28 cellular contexts compared by ENCODE assay signal in the genomic region with DNA sequence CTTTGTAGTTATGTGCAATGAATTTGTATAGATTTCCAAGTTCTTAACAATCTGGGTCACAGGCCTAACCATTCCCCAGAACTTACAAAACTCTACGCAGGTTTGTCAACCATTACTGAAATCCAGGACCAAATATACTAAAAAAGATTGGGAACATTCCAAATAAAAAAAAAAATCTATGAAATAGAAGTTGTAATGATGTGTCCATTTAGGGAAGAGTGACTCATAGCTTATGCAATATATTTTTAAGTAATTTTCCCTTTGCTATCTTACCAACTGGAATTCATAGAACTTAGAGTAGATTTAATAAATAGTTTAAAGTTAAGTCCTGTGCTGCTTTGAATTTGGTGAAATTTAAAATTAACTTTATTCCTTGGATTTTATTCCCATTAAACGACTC.
DNase-seq lines count a peak whose midpoint lies in the region; ATAC-seq and TF ChIP-seq lines count a peak whose summit lies in the region.
"Had no signal": no experiment of that assay in that cellular context is flagged by ENCODE, and none has a peak within 500 bp of the region (broad histone marks: within the 10 kb centered on the region; RNA-seq: fewer than 3 reads in every experiment).

No MANE protein-coding gene starts in this region.

- H2BK20ac ChIP-seq in IMR-90 (ENCODE audit: low read depth, low read length), result no peak overlapping the region

- H3K27me3 ChIP-seq in IMR-90 (ENCODE audit: control insufficient read depth, insufficient read depth, low read length) (no peaks in the 10 kb centered on the region), esophagus muscularis mucosa (no peaks in the 10 kb centered on the region), Caco-2 (replicated peaks; ENCODE audit: control insufficient read depth, insufficient read depth, low read length) (no peaks in the 10 kb centered on the region)
- H3K27me3 ChIP-seq: adrenal gland, cardiac muscle cell had no signal

- no peaks in the 10 kb centered on the region for H3K9me1 ChIP-seq in IMR-90 (ENCODE audit: insufficient read depth, low read length)

- BruUV-seq in IMR-90 (replicated peaks; lab: Mats Ljungman, UMichigan) (no TSS peak), Caco-2 (replicated peaks; lab: Mats Ljungman, UMichigan) (no TSS peak)

- H3K23ac ChIP-seq in IMR-90 (ENCODE audit: low read depth, low read length), result no peak overlapping the region

- H3K4me3 ChIP-seq in AG10803 (ENCODE audit: low read length) (no peak overlapping the region), IMR-90 (ENCODE audit: insufficient read depth, low read depth, low read length) (no peak overlapping the region), cardiac fibroblast (replicated peaks in 1 of 2; ENCODE audit: low read depth in 2 of 2, low read length in 2 of 2) (no peak overlapping the region), esophagus muscularis mucosa (no peak overlapping the region), Caco-2 (ENCODE audit: low read depth, low read length) (no peak overlapping the region)
- H3K4me3 ChIP-seq: adrenal gland, cardiac muscle cell, dorsolateral prefrontal cortex, upper lobe of right lung had no signal

- H3K4me3 Mint-ChIP-seq in T-cell (no peak overlapping the region), Caco-2 (ENCODE audit: unreplicated experiment) (no peak overlapping the region)
- H3K4me3 Mint-ChIP-seq: activated CD4-positive, alpha-beta memory T cell treated with anti-CD3 and anti-CD28 coated beads, Interleukin-2, amount 10 ng/mL, durations not matched to agents 7 days and 5 days; CD4-positive, CD25-positive, alpha-beta regulatory T cell; H9; memory B cell had no signal

- no peak overlapping the region for H3K18ac ChIP-seq in IMR-90 (ENCODE audit: low read depth, low read length)

- no peak overlapping the region for H3K27ac Mint-ChIP-seq in T-cell
- H3K27ac Mint-ChIP-seq in activated naive CD4-positive, alpha-beta T cell treated with anti-CD3 and anti-CD28 coated beads, Interleukin-2, amount 50 U/mL, for 72 hours, result no peak overlapping the region
- no peak overlapping the region for H3K27ac Mint-ChIP-seq in Caco-2 (ENCODE audit: unreplicated experiment)
- H3K27ac Mint-ChIP-seq: activated CD4-positive, alpha-beta memory T cell treated with anti-CD3 and anti-CD28 coated beads, Interleukin-2, amount 10 ng/mL, durations not matched to agents 7 days and 5 days; CD4-positive, CD25-positive, alpha-beta regulatory T cell; H9; memory B cell had no signal

- H3K4ac ChIP-seq in IMR-90 (ENCODE audit: low read depth, low read length), result no peak overlapping the region

- no peaks in the 10 kb centered on the region for H3K79me1 ChIP-seq in IMR-90 (ENCODE audit: low read depth in 1 of 2, low read length in 2 of 2)

- no peak overlapping the region for H3K4me2 ChIP-seq in IMR-90 (ENCODE audit: low read depth, low read length)

- peak overlapping the region; percentile 41; the same call in 1 of the 2 replicates for H4K91ac ChIP-seq in IMR-90 (ENCODE audit: insufficient read depth, low read depth, low read length)

- peak overlapping the region; percentile 44; the same call in 1 of the 2 replicates for H2BK120ac ChIP-seq in IMR-90 (ENCODE audit: low read depth, low read length)

- CTCF ChIA-PET in IMR-90 (lab: Yijun Ruan, JAX) (interaction anchor here (0.6 kb wide), 1 partner anchor 156 kb away, joined by 9 read pairs; no protein-coding TSS in a partner anchor), T-cell (lab: Charles Lee) (no interaction called here), Caco-2 (lab: Charles Lee) (no interaction called here)

- H3K27ac ChIP-seq in IMR-90 (ENCODE audit: insufficient read depth, low read length) (no peak overlapping the region), esophagus muscularis mucosa (replicated peaks in 1 of 4) (no peak overlapping the region)
- H3K27ac ChIP-seq: adrenal gland, cardiac muscle cell, dorsolateral prefrontal cortex, epithelial cell of prostate, upper lobe of right lung had no signal

- H3K4me1 ChIP-seq in IMR-90 (ENCODE audit: control insufficient read depth, insufficient read depth, low read length), result peaks cover 2% of the 10 kb centered on the region; the same call in 1 of the 2 replicates
- H3K4me1 ChIP-seq in esophagus muscularis mucosa, result no peaks in the 10 kb centered on the region
- no peaks in the 10 kb centered on the region for H3K4me1 ChIP-seq in Caco-2
- H3K4me1 ChIP-seq: adrenal gland, upper lobe of right lung had no signal

- no peaks in the 10 kb centered on the region for H4K20me1 ChIP-seq in IMR-90 (ENCODE audit: insufficient read depth, low read length)

- no peak overlapping the region; the same call in 1 of the 2 replicates for H2AK5ac ChIP-seq in IMR-90 (ENCODE audit: low read depth, low read length)

- intact Hi-C loops in IMR-90 (cut with micrococcal nuclease) (loop anchor here (1.0 kb wide), 1 partner anchor 9 kb away; no protein-coding TSS in a partner anchor), esophagus muscularis mucosa (cut with DNase I) (no loop called here), Caco-2 (cut with micrococcal nuclease; ENCODE audit: unreplicated experiment) (no loop called here)

- TF ChIP-seq POLR2A in IMR-90 (IDR thresholded peaks at IDR 0.05; ENCODE audit: low read depth, low read length), result no peak
- TF ChIP-seq POLR2A in esophagus muscularis mucosa (IDR thresholded peaks at IDR 0.05; ENCODE audit: low read depth), result no peak

- ATAC-seq in IMR-90 (ENCODE audit: low read depth) (peak; percentile 60), T-cell (replicated peaks in 1 of 4) (no peak)
- ATAC-seq in activated naive CD4-positive, alpha-beta T cell treated with anti-CD3 and anti-CD28 coated beads, Interleukin-2, amount 50 U/mL, for 72 hours, result no peak
- ATAC-seq: upper lobe of right lung had no signal

- H3K36me3 ChIP-seq in IMR-90 (ENCODE audit: control insufficient read depth, insufficient read depth, low read length), result no peaks in the 10 kb centered on the region
- H3K36me3 ChIP-seq in esophagus muscularis mucosa, result no peaks in the 10 kb centered on the region
- no peaks in the 10 kb centered on the region for H3K36me3 ChIP-seq in Caco-2 (ENCODE audit: control insufficient read depth, insufficient read depth, low read length)
- H3K36me3 ChIP-seq: adrenal gland, cardiac muscle cell, upper lobe of right lung had no signal

- no peak overlapping the region for H2AK9ac ChIP-seq in IMR-90 (replicated peaks; ENCODE audit: low read depth, low read length, poor library complexity)

- POLR2A ChIA-PET in IMR-90 (lab: Charles Lee; ENCODE audit: unreplicated experiment) (interaction anchor here (0.5 kb wide), 1 partner anchor 394 kb away, joined by 3 read pairs; no protein-coding TSS in a partner anchor), T-cell (lab: Charles Lee) (interaction anchor here in 1 of 2 donors (0.7 kb wide), 1 partner anchor 1545 kb away, joined by 3 read pairs; no protein-coding TSS in a partner anchor), Caco-2 (lab: Charles Lee) (no interaction called here)

- no peak overlapping the region for H3K56ac ChIP-seq in IMR-90 (ENCODE audit: extremely low read depth, insufficient read depth, low read length)

- TF ChIP-seq EP300 in esophagus muscularis mucosa (IDR thresholded peaks at IDR 0.05), result no peak

- H3K9ac ChIP-seq in IMR-90 (ENCODE audit: low read depth, low read length), result no peak overlapping the region

- H2BK15ac ChIP-seq in IMR-90 (ENCODE audit: low read depth, low read length), result peak overlapping the region; percentile 40; the same call in 1 of the 3 replicates

- H3K36me3 Mint-ChIP-seq in T-cell (no peaks in the 10 kb centered on the region), Caco-2 (ENCODE audit: insufficient read depth, unreplicated experiment) (no peaks in the 10 kb centered on the region)
- no peaks in the 10 kb centered on the region for H3K36me3 Mint-ChIP-seq in activated naive CD4-positive, alpha-beta T cell treated with anti-CD3 and anti-CD28 coated beads, Interleukin-2, amount 50 U/mL, for 72 hours
- H3K36me3 Mint-ChIP-seq: CD4-positive, CD25-positive, alpha-beta regulatory T cell; memory B cell had no signal

- H3K4me1 Mint-ChIP-seq in T-cell (no peaks in the 10 kb centered on the region), Caco-2 (ENCODE audit: low read depth, unreplicated experiment) (no peaks in the 10 kb centered on the region)
- H3K4me1 Mint-ChIP-seq: activated CD4-positive, alpha-beta memory T cell treated with anti-CD3 and anti-CD28 coated beads, Interleukin-2, amount 10 ng/mL, durations not matched to agents 7 days and 5 days; CD4-positive, CD25-positive, alpha-beta regulatory T cell; H9; memory B cell had no signal

- DNase-seq in AG10803 (ENCODE audit: low read depth) (peak; percentile 39), IMR-90 (peak; percentile 69), cardiac fibroblast (ENCODE audit: low read depth in 2 of 2) (peak; percentile 59 to 61), hepatic stellate cell (ENCODE audit: low spot score) (peak; percentile 4), T-cell (no peak), esophagus muscularis mucosa (ENCODE audit: extremely low spot score) (no peak), Caco-2 (no peak)
- DNase-seq in activated naive CD4-positive, alpha-beta T cell treated with anti-CD3 and anti-CD28 coated beads, Interleukin-2, amount 50 U/mL, for 72 hours (ENCODE audit: low spot score in 2 of 2), result no peak
- DNase-seq: ACHN; activated CD4-positive, alpha-beta memory T cell treated with anti-CD3 and anti-CD28 coated beads, Interleukin-2, amount 10 ng/mL, durations not matched to agents 7 days and 5 days; activated effector memory CD4-positive, alpha-beta T cell treated with anti-CD3 and anti-CD28 coated beads, Interleukin-2, amount 50 U/mL, for 16 hours; activated T-cell treated with anti-CD3 and anti-CD28 coated beads for 4 hours; adrenal gland; CD4-positive, CD25-positive, alpha-beta regulatory T cell; dorsolateral prefrontal cortex; H9; kidney glomerular epithelial cell; MM.1S; NCI-H1694; nucleus accumbens; OCI-M1; SHP77; stimulated activated CD8-positive, alpha-beta memory T cell treated with anti-CD3 and anti-CD28 coated beads, Interleukin-4, amount 100 ng/mL, for 48 hours; SW 1271; upper lobe of right lung had no signal

- H3K27me3 Mint-ChIP-seq in T-cell, result peaks cover 5 to 14% of the 10 kb centered on the region in 2 donors
- peaks cover 5% of the 10 kb centered on the region for H3K27me3 Mint-ChIP-seq in Caco-2 (ENCODE audit: insufficient read depth, unreplicated experiment)
- H3K27me3 Mint-ChIP-seq: activated CD4-positive, alpha-beta memory T cell treated with anti-CD3 and anti-CD28 coated beads, Interleukin-2, amount 10 ng/mL, durations not matched to agents 7 days and 5 days; memory B cell had no signal

- TF ChIP-seq CTCF in AG10803 (conservative IDR thresholded peaks at IDR 0.05; ENCODE audit: low read length) (no peak), IMR-90 (conservative IDR thresholded peaks at IDR 0.05; ENCODE audit: low read depth, low read length) (no peak), cardiac fibroblast (IDR thresholded peaks at IDR 0.05; ENCODE audit: low read depth, low read length) (no peak), esophagus muscularis mucosa (IDR thresholded peaks at IDR 0.05) (no peak), Caco-2 (IDR thresholded peaks at IDR 0.05; ENCODE audit: insufficient read depth in 1 of 2, low read depth in 1 of 2, low read length in 1 of 2, severe bottlenecking in 1 of 2, unreplicated experiment in 1 of 2) (no peak)

- H4K8ac ChIP-seq in IMR-90 (ENCODE audit: low read depth in 2 of 2, low read length in 2 of 2), result no peak overlapping the region; a peak in 1 of 4 replicates

- no peak overlapping the region for H2AFZ ChIP-seq in IMR-90 (replicated peaks; ENCODE audit: low read length, poor library complexity)

- H2BK5ac ChIP-seq in IMR-90 (ENCODE audit: low read depth, low read length, poor library complexity, severe bottlenecking), result no peak overlapping the region

- TF ChIP-seq RAD21 in IMR-90 (IDR thresholded peaks at IDR 0.05; ENCODE audit: low read length), result no peak

- H3K9me3 Mint-ChIP-seq in T-cell (no peaks in the 10 kb centered on the region), Caco-2 (ENCODE audit: unreplicated experiment) (no peaks in the 10 kb centered on the region)
- no peaks in the 10 kb centered on the region for H3K9me3 Mint-ChIP-seq in activated naive CD4-positive, alpha-beta T cell treated with anti-CD3 and anti-CD28 coated beads, Interleukin-2, amount 50 U/mL, for 72 hours
- H3K9me3 Mint-ChIP-seq: activated CD4-positive, alpha-beta memory T cell treated with anti-CD3 and anti-CD28 coated beads, Interleukin-2, amount 10 ng/mL, durations not matched to agents 7 days and 5 days; H9 had no signal

- in situ Hi-C loops in IMR-90 (cut with MboI; ENCODE audit: low sequenced_read_pairs), result no loop called here

- WGBS in IMR-90 (ENCODE audit: extremely low coverage in 2 of 2, insufficient read length in 1 of 2), 2 experiments, result no CpG with 5 or more reads among the region's 2 CpGs
- 75% methylated on average over 2 of the region's 2 CpGs for WGBS in esophagus muscularis mucosa

- H3K9me3 ChIP-seq in IMR-90 (ENCODE audit: control insufficient read depth, insufficient read depth, low read length) (no peaks in the 10 kb centered on the region), esophagus muscularis mucosa (no peaks in the 10 kb centered on the region), Caco-2 (no peaks in the 10 kb centered on the region)
- H3K9me3 ChIP-seq: adrenal gland, upper lobe of right lung had no signal

- dilution Hi-C loops in IMR-90 (cut with HindIII; ENCODE audit: low sequenced_read_pairs, unreplicated experiment), result no loop called here

- H4K5ac ChIP-seq in IMR-90 (ENCODE audit: low read depth, low read length), result no peak overlapping the region

- no peak overlapping the region for H3K14ac ChIP-seq in IMR-90 (replicated peaks; ENCODE audit: low read depth, low read length)

Comparison
In these comparisons a context has a peak if more than half of its experiments do, and no peak if none do; other contexts are left out.
1. DNase-seq: peak in AG10803 (single experiment), IMR-90 (single experiment), cardiac fibroblast (2 of 2) and hepatic stellate cell (single experiment); none in T-cell (0 of 34), esophagus muscularis mucosa (single experiment), activated naive CD4-positive, alpha-beta T cell treated with anti-CD3 and anti-CD28 coated beads, Interleukin-2, amount 50 U/mL, for 72 hours (0 of 2) and Caco-2 (0 of 2).